3 cellular contexts compared by ENCODE assay signal in genomic region chr19:19445911-19446361, GRCh38.
TF ChIP-seq lines count a peak whose summit lies in the region.

No MANE protein-coding gene starts in this region.

TF ChIP-seq in IMR-90, 13 proteins besides CTCF, POLR2A, EP300 and RAD21:
- no peak for TF ChIP-seq MAZ (IDR thresholded peaks at IDR 0.05; ENCODE audit: borderline replicate concordance, low read depth, low read length)
- TF ChIP-seq SMC3 (IDR thresholded peaks at IDR 0.05; ENCODE audit: low read depth, low read length), result no peak
- no peak for TF ChIP-seq MAFK (IDR thresholded peaks at IDR 0.05; ENCODE audit: low read depth, low read length)
- TF ChIP-seq CEBPB (IDR thresholded peaks at IDR 0.05; ENCODE audit: low read depth, low read length), result no peak
- TF ChIP-seq BHLHE40 (IDR thresholded peaks at IDR 0.05; ENCODE audit: low read depth, low read length), result no peak
- TF ChIP-seq MXI1 (IDR thresholded peaks at IDR 0.05; ENCODE audit: borderline replicate concordance, low read depth, low read length), result no peak
- no peak for TF ChIP-seq NFE2L2 (IDR thresholded peaks at IDR 0.05; ENCODE audit: low read depth, low read length)
- TF ChIP-seq CHD1 (IDR thresholded peaks at IDR 0.05; ENCODE audit: low read depth, low read length), result no peak
- no peak for TF ChIP-seq USF2 (IDR thresholded peaks at IDR 0.05; ENCODE audit: low read depth, low read length)
- no peak for TF ChIP-seq FOS (IDR thresholded peaks at IDR 0.05; ENCODE audit: low read depth, low read length)
- TF ChIP-seq, protein P1, sequence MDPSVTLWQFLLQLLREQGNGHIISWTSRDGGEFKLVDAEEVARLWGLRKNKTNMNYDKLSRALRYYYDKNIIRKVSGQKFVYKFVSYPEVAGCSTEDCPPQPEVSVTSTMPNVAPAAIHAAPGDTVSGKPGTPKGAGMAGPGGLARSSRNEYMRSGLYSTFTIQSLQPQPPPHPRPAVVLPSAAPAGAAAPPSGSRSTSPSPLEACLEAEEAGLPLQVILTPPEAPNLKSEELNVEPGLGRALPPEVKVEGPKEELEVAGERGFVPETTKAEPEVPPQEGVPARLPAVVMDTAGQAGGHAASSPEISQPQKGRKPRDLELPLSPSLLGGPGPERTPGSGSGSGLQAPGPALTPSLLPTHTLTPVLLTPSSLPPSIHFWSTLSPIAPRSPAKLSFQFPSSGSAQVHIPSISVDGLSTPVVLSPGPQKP (IDR thresholded peaks at IDR 0.05; ENCODE audit: borderline replicate concordance, low read depth, low read length), result no peak
- TF ChIP-seq RFX5 (IDR thresholded peaks at IDR 0.05; ENCODE audit: low read depth, low read length), result no peak
- no peak for TF ChIP-seq RCOR1 (IDR thresholded peaks at IDR 0.05; ENCODE audit: insufficient replicate concordance, low read length)
TF ChIP-seq in IMR-90: peak in this region for 0.

TF ChIP-seq in K562, 482 proteins besides CTCF, POLR2A, EP300 and RAD21:
- TF ChIP-seq CREB3L1 (IDR thresholded peaks at IDR 0.05; ENCODE audit: borderline replicate concordance, low read depth) (no peak), RBM15 (IDR thresholded peaks at IDR 0.05; ENCODE audit: insufficient read depth, low read length) (no peak), NCOA2 (IDR thresholded peaks at IDR 0.05; ENCODE audit: partially characterized antibody in 2 of 2) (no peak), PRMT5 (CRISPR knock-in tag; IDR thresholded peaks at IDR 0.05) (no peak), ZSCAN32 (CRISPR knock-in tag; IDR thresholded peaks at IDR 0.05) (no peak), TAF15 (IDR thresholded peaks at IDR 0.05; ENCODE audit: low read depth, low read length) (no peak), MLLT1 (IDR thresholded peaks at IDR 0.05) (0 out of 4 replicates have a peak, but pooled peaks of 1 of the 2 experiments have one; percentile 25)
- TF ChIP-seq, protein P2, sequence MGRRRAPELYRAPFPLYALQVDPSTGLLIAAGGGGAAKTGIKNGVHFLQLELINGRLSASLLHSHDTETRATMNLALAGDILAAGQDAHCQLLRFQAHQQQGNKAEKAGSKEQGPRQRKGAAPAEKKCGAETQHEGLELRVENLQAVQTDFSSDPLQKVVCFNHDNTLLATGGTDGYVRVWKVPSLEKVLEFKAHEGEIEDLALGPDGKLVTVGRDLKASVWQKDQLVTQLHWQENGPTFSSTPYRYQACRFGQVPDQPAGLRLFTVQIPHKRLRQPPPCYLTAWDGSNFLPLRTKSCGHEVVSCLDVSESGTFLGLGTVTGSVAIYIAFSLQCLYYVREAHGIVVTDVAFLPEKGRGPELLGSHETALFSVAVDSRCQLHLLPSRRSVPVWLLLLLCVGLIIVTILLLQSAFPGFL (CRISPR knock-in tag; IDR thresholded peaks at IDR 0.05), result no peak
- TF ChIP-seq, protein P3, sequence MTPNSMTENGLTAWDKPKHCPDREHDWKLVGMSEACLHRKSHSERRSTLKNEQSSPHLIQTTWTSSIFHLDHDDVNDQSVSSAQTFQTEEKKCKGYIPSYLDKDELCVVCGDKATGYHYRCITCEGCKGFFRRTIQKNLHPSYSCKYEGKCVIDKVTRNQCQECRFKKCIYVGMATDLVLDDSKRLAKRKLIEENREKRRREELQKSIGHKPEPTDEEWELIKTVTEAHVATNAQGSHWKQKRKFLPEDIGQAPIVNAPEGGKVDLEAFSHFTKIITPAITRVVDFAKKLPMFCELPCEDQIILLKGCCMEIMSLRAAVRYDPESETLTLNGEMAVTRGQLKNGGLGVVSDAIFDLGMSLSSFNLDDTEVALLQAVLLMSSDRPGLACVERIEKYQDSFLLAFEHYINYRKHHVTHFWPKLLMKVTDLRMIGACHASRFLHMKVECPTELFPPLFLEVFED (CRISPR knock-in tag; conservative IDR thresholded peaks at IDR 0.05), result 0 out of 2 replicates have a peak, but pooled peaks have one; percentile 12

TF ChIP-seq in HEK293T, 16 proteins besides CTCF, POLR2A, EP300 and RAD21:
- no peak for TF ChIP-seq CTBP1 (IDR thresholded peaks at IDR 0.05; ENCODE audit: borderline replicate concordance)
- no peak for TF ChIP-seq ELF4 (IDR thresholded peaks at IDR 0.05)
- TF ChIP-seq HDGF (IDR thresholded peaks at IDR 0.05; ENCODE audit: borderline replicate concordance), result no peak
- TF ChIP-seq ARNT (IDR thresholded peaks at IDR 0.05), result no peak
- TF ChIP-seq NFRKB (IDR thresholded peaks at IDR 0.05), result no peak
- TF ChIP-seq SUZ12 (IDR thresholded peaks at IDR 0.05), result no peak
- no peak for TF ChIP-seq SP1 (IDR thresholded peaks at IDR 0.05)
- no peak for TF ChIP-seq LEF1 (IDR thresholded peaks at IDR 0.05; ENCODE audit: borderline replicate concordance)
- TF ChIP-seq TARDBP (IDR thresholded peaks at IDR 0.05), result no peak
- TF ChIP-seq FOXM1 (IDR thresholded peaks at IDR 0.05; ENCODE audit: borderline replicate concordance), result no peak
- no peak for TF ChIP-seq BHLHE40 (IDR thresholded peaks at IDR 0.05; ENCODE audit: borderline replicate concordance)
- no peak for TF ChIP-seq FOXK2 (IDR thresholded peaks at IDR 0.05)
- TF ChIP-seq, protein P4, sequence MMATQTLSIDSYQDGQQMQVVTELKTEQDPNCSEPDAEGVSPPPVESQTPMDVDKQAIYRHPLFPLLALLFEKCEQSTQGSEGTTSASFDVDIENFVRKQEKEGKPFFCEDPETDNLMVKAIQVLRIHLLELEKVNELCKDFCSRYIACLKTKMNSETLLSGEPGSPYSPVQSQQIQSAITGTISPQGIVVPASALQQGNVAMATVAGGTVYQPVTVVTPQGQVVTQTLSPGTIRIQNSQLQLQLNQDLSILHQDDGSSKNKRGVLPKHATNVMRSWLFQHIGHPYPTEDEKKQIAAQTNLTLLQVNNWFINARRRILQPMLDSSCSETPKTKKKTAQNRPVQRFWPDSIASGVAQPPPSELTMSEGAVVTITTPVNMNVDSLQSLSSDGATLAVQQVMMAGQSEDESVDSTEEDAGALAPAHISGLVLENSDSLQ (IDR thresholded peaks at IDR 0.05), result no peak
- TF ChIP-seq L3MBTL2 (conservative IDR thresholded peaks at IDR 0.05), result no peak
- TF ChIP-seq FOXA1 (IDR thresholded peaks at IDR 0.05), result no peak
- no peak for TF ChIP-seq ZNF384 (IDR thresholded peaks at IDR 0.05)
